ENCODE assay signal across 8 cellular contexts in genomic region chr7:141551080-141551772, GRCh38. TPM values are rescaled to one million over a fixed set of nuclear protein-coding genes. Genes with fewer than 3 reads are reported as not detected.
DNase-seq lines count a peak whose midpoint lies in the region; ATAC-seq and TF ChIP-seq lines count a peak whose summit lies in the region.

TSS of gene AGK (plus strand) at chr7:141551410. CDS start at chr7:141555467, 4,057 bp downstream.

- peaks cover 29% of the 10 kb centered on the region for H3K36me3 Mint-ChIP-seq in activated T-cell treated with anti-CD3 and anti-CD28 coated beads, Interleukin-2, amount 50 U/mL, for 4 hours (ENCODE audit: insufficient read depth)

- DNase-seq in DMS153 (lab: John Stamatoyannopoulos, UW), result peak; percentile 46
- peak; percentile 88 for DNase-seq in HuH-7 (ENCODE audit: low spot score)
- peak; percentile 67 for DNase-seq in activated T-cell treated with anti-CD3 and anti-CD28 coated beads, Interleukin-2, amount 50 U/mL, for 4 hours
- no peak for DNase-seq in esophagus muscularis mucosa (ENCODE audit: extremely low spot score)
- peak; percentile 83 for DNase-seq in myocyte (ENCODE audit: low read depth)
- DNase-seq in stimulated activated CD8-positive, alpha-beta memory T cell treated with anti-CD3 and anti-CD28 coated beads, Interleukin-7, amount 100 ng/mL, for 48 hours (ENCODE audit: extremely low read depth in 1 of 2, low read depth in 1 of 2), result peak; percentile 64 to 65

- TF ChIP-seq EP300 in esophagus muscularis mucosa (IDR thresholded peaks at IDR 0.05), result no peak

- 2% methylated on average over 9 of the region's 66 CpGs for WGBS in esophagus muscularis mucosa

- H3K9me3 ChIP-seq in esophagus muscularis mucosa, result no peaks in the 10 kb centered on the region

- peak within 1 kb of the TSS; percentile 76 to 86 (median 83) for H3K27ac ChIP-seq in esophagus muscularis mucosa (replicated peaks in 1 of 4)

- H3K9me3 Mint-ChIP-seq in activated T-cell treated with anti-CD3 and anti-CD28 coated beads, Interleukin-2, amount 50 U/mL, for 4 hours, result no peaks in the 10 kb centered on the region

- intact Hi-C loops in esophagus muscularis mucosa (cut with DNase I), result no loop called here

- ATAC-seq in GM21526 (IDR thresholded peaks at IDR 0.05; ENCODE audit: low FRiP score, unreplicated experiment), result peak; percentile 90
- ATAC-seq in activated T-cell treated with anti-CD3 and anti-CD28 coated beads, Interleukin-2, amount 50 U/mL, for 4 hours, result peak; percentile 98 to 99

- peak within 1 kb of the TSS; percentile 96 to 98 (median 97) for H3K4me3 ChIP-seq in esophagus muscularis mucosa

- H3K27me3 Mint-ChIP-seq in activated T-cell treated with anti-CD3 and anti-CD28 coated beads, Interleukin-2, amount 50 U/mL, for 4 hours (ENCODE audit: low read depth), result no peaks in the 10 kb centered on the region

- H3K4me1 ChIP-seq in esophagus muscularis mucosa, result peaks cover 16 to 28% (median 26%) of the 10 kb centered on the region in 4 donors

- peak within 1 kb of the TSS; percentile 86 for H3K4me3 Mint-ChIP-seq in activated T-cell treated with anti-CD3 and anti-CD28 coated beads, Interleukin-2, amount 50 U/mL, for 4 hours

- TF ChIP-seq CTCF in esophagus muscularis mucosa (IDR thresholded peaks at IDR 0.05), result peak in 1 of 3 experiments; percentile 21

- no peak for TF ChIP-seq POLR2A in esophagus muscularis mucosa (IDR thresholded peaks at IDR 0.05; ENCODE audit: low read depth)

- H3K36me3 ChIP-seq in esophagus muscularis mucosa, result peaks cover 0 to 9% (median 8%) of the 10 kb centered on the region in 4 donors

- peaks cover 34% of the 10 kb centered on the region for H3K4me1 Mint-ChIP-seq in activated T-cell treated with anti-CD3 and anti-CD28 coated beads, Interleukin-2, amount 50 U/mL, for 4 hours (ENCODE audit: low read depth)

- H3K27me3 ChIP-seq in esophagus muscularis mucosa, result no peaks in the 10 kb centered on the region

TF ChIP-seq in PFSK-1, 5 proteins besides CTCF, POLR2A, EP300 and RAD21:
- TF ChIP-seq FOXP2 (optimal IDR thresholded peaks at IDR 0.05; ENCODE audit: borderline replicate concordance, extremely low read depth, extremely low read length, insufficient read depth) (peak; percentile 87), SIN3A (IDR thresholded peaks at IDR 0.05; ENCODE audit: borderline replicate concordance, insufficient read depth, low read length) (no peak), TAF1 (IDR thresholded peaks at IDR 0.05; ENCODE audit: borderline replicate concordance, insufficient read depth, low read length) (peak; percentile 94), REST (IDR thresholded peaks at IDR 0.05; ENCODE audit: insufficient read depth in 1 of 2, low read depth in 2 of 2, low read length in 2 of 2) (peak; percentile 24 to 29; a peak in 1 of 4 replicates), POLR2AphosphoS5 (IDR thresholded peaks at IDR 0.05; ENCODE audit: low read depth, low read length) (peak; percentile 91)

RNA-seq across cellular contexts. Expression of gene AGK, which starts in this region (rescaled TPM):
- 16.2 TPM for polyA plus RNA-seq in PFSK-1 (2012; ENCODE audit: insufficient read length, low read depth)
- 10 to 100 TPM; 79.9 to 94.5 (median 90.2) TPM for total RNA-seq in activated T-cell treated with anti-CD3 and anti-CD28 coated beads, Interleukin-2, amount 50 U/mL, for 4 hours
- total RNA-seq in esophagus muscularis mucosa (10 to 100 TPM; 17.9 to 23.4 (median 19.2) TPM), myocyte (27.8 and 31.0 TPM in 2 replicates)
- 14.1 TPM for polyA plus RNA-seq in myocyte (2012)
